ENCODE assay signal across 10 cellular contexts in genomic region chr15:63476229-63476632, GRCh38. TPM values are rescaled to one million over a fixed set of nuclear protein-coding genes. Genes with fewer than 3 reads are reported as not detected.
DNase-seq lines count a peak whose midpoint lies in the region; ATAC-seq, FAIRE-seq and TF ChIP-seq lines count a peak whose summit lies in the region.
"Had no signal": no experiment of that assay in that cellular context is flagged by ENCODE, and none has a peak within 500 bp of the region (broad histone marks: within the 10 kb centered on the region; RNA-seq: fewer than 3 reads in every experiment).

No MANE protein-coding gene starts in this region.

- H3K4me3 ChIP-seq in bronchial epithelial cell (ENCODE audit: low read depth, low read length), result no peak overlapping the region
- no peak overlapping the region for H3K4me3 ChIP-seq in naive thymus-derived CD4-positive, alpha-beta T cell (ENCODE audit: low read length)

- no peak for TF ChIP-seq EP300 in Ishikawa (IDR thresholded peaks at IDR 0.05; ENCODE audit: borderline replicate concordance)

- CTCF ChIA-PET in naive thymus-derived CD4-positive, alpha-beta T cell (lab: Charles Lee), result interaction anchor here (1.2 to 2.5 kb wide), 4 partner anchors 9 to 29 kb away, joined by 3 to 15 read pairs (median 5); no protein-coding TSS in a partner anchor

- H3K4me1 ChIP-seq in naive thymus-derived CD4-positive, alpha-beta T cell (ENCODE audit: control insufficient read depth in 2 of 2, insufficient read depth in 2 of 2, low read length in 2 of 2), result peaks cover 25 to 62% of the 10 kb centered on the region in 2 donors

- intact Hi-C loops in naive thymus-derived CD4-positive, alpha-beta T cell (cut with micrococcal nuclease), result no loop called here

- peaks cover 0 to 2% (median 0%) of the 10 kb centered on the region in 5 donors for H3K36me3 Mint-ChIP-seq in naive thymus-derived CD4-positive, alpha-beta T cell
- H3K36me3 Mint-ChIP-seq: mesothelial cell of epicardium had no signal

- H3K27me3 ChIP-seq in bronchial epithelial cell (ENCODE audit: control insufficient read depth, insufficient read depth, low read length), result no peaks in the 10 kb centered on the region
- H3K27me3 ChIP-seq in naive thymus-derived CD4-positive, alpha-beta T cell (ENCODE audit: control insufficient read depth in 2 of 2, insufficient read depth in 2 of 2, low read length in 2 of 2), result no peaks in the 10 kb centered on the region

- no peaks in the 10 kb centered on the region for H3K36me3 ChIP-seq in bronchial epithelial cell (ENCODE audit: control insufficient read depth, insufficient read depth, low read length)
- H3K36me3 ChIP-seq in naive thymus-derived CD4-positive, alpha-beta T cell (ENCODE audit: control insufficient read depth in 2 of 3, insufficient read depth in 3 of 3, low read length in 3 of 3), result no peaks in the 10 kb centered on the region

- POLR2A ChIA-PET in naive thymus-derived CD4-positive, alpha-beta T cell (lab: Charles Lee), result interaction anchor here (1.0 to 16.5 kb wide), 6 partner anchors 9 to 71 kb away, joined by 3 to 392 read pairs (median 5); partner anchors contain the start of gene USP3

- DNase-seq in bronchial epithelial cell (ENCODE audit: low read depth) (peak; percentile 98), erythroblast (lab: John Stamatoyannopoulos, UW) (no peak), NCI-H146 (lab: John Stamatoyannopoulos, UW) (no peak), NCI-H2107 treated with DMSO at 0.1 percent for 48 hours (lab: John Stamatoyannopoulos, UW; ENCODE audit: unreplicated experiment) (no peak)
- DNase-seq in naive thymus-derived CD4-positive, alpha-beta T cell, result no peak

- no peaks in the 10 kb centered on the region for H3K27me3 Mint-ChIP-seq in naive thymus-derived CD4-positive, alpha-beta T cell

- H3K4me1 Mint-ChIP-seq in naive thymus-derived CD4-positive, alpha-beta T cell, result peaks cover 44 to 82% (median 74%) of the 10 kb centered on the region in 7 donors

- no peaks in the 10 kb centered on the region for H3K9me3 ChIP-seq in naive thymus-derived CD4-positive, alpha-beta T cell (ENCODE audit: control insufficient read depth in 2 of 3, low read length in 3 of 3)

- H3K9me3 Mint-ChIP-seq in naive thymus-derived CD4-positive, alpha-beta T cell, result peaks cover 0 to 2% (median 0%) of the 10 kb centered on the region in 11 donors
- H3K9me3 Mint-ChIP-seq: mesothelial cell of epicardium had no signal

- no peak for TF ChIP-seq POLR2A in erythroblast (IDR thresholded peaks at IDR 0.05; ENCODE audit: low read length)

- H3K4me3 Mint-ChIP-seq in naive thymus-derived CD4-positive, alpha-beta T cell, result peak overlapping the region in 1 of 10 donors; percentile 42
- H3K4me3 Mint-ChIP-seq: mesothelial cell of epicardium had no signal

- no peak for TF ChIP-seq CTCF in C4-2B (conservative IDR thresholded peaks at IDR 0.05)
- TF ChIP-seq CTCF in bronchial epithelial cell (IDR thresholded peaks at IDR 0.05; ENCODE audit: insufficient read depth, low read length, severe bottlenecking), result no peak

- peak; percentile 32 for FAIRE-seq in bronchial epithelial cell (lab: Jason Lieb, UNC)
- FAIRE-seq: GM18507 had no signal

- H3K27ac ChIP-seq in C4-2B, result peak overlapping the region; percentile 95
- no peak overlapping the region for H3K27ac ChIP-seq in naive thymus-derived CD4-positive, alpha-beta T cell (ENCODE audit: low read depth, low read length)

- no peak for TF ChIP-seq RAD21 in Ishikawa (IDR thresholded peaks at IDR 0.05; ENCODE audit: low read depth)

- H3K27ac Mint-ChIP-seq in naive thymus-derived CD4-positive, alpha-beta T cell, result peak overlapping the region in 8 of 9 donors; percentile 2 to 100 (median 86)
- H3K27ac Mint-ChIP-seq: mesothelial cell of epicardium had no signal

- no peak for ATAC-seq in naive thymus-derived CD4-positive, alpha-beta T cell
- ATAC-seq in HG02610 (IDR thresholded peaks at IDR 0.05; ENCODE audit: unreplicated experiment), result no peak

TF ChIP-seq in Ishikawa, 13 proteins besides CTCF, POLR2A, EP300 and RAD21:
- TF ChIP-seq TEAD4 (IDR thresholded peaks at IDR 0.05), result 0 out of 2 replicates have a peak, but pooled peaks have one; percentile 6
- TF ChIP-seq ZBTB7A (IDR thresholded peaks at IDR 0.05; ENCODE audit: low read depth), result no peak
- no peak for TF ChIP-seq FOXM1 (IDR thresholded peaks at IDR 0.05; ENCODE audit: borderline replicate concordance, low read depth)

RNA-seq across cellular contexts. Expression of gene USP3, which starts 28.2 kb away (rescaled TPM):
- total RNA-seq in bronchial epithelial cell, result 83.2 and 83.3 TPM in 2 replicates
- total RNA-seq in naive thymus-derived CD4-positive, alpha-beta T cell, result 100 to 1,000 TPM in 4 of 5 experiments, 10 to 100 TPM in 1; 64.2 to 288 (median 155) TPM
- polyA plus RNA-seq in naive thymus-derived CD4-positive, alpha-beta T cell, result 10 to 100 TPM; 53.3 to 62.8 TPM
